8 cellular contexts compared by ENCODE assay signal in genomic region chr2:221074238-221074637, GRCh38.
"Had no signal": no experiment of that assay in that cellular context is flagged by ENCODE, and none has a peak within 500 bp of the region (broad histone marks: within the 10 kb centered on the region; RNA-seq: fewer than 3 reads in every experiment).

No MANE protein-coding gene starts in this region.

- H3K27ac Mint-ChIP-seq: HFFc6 had no signal

- DNase-seq: GM23248, GOT3, H7, HFFc6 had no signal

- H3K4me1 ChIP-seq: HAP-1 had no signal

- H3K4me3 Mint-ChIP-seq: HFFc6 had no signal

- H3K36me3 ChIP-seq: HAP-1 had no signal

- H3K4me3 ChIP-seq: GM23248, HAP-1 had no signal

- H3K9ac ChIP-seq: GM23248 had no signal

- ATAC-seq: HCT116, HepG2 had no signal

- H3K9me3 ChIP-seq: HAP-1 had no signal

- H3K27ac ChIP-seq: GM23248, HL-60 had no signal
